In the genomic region with DNA sequence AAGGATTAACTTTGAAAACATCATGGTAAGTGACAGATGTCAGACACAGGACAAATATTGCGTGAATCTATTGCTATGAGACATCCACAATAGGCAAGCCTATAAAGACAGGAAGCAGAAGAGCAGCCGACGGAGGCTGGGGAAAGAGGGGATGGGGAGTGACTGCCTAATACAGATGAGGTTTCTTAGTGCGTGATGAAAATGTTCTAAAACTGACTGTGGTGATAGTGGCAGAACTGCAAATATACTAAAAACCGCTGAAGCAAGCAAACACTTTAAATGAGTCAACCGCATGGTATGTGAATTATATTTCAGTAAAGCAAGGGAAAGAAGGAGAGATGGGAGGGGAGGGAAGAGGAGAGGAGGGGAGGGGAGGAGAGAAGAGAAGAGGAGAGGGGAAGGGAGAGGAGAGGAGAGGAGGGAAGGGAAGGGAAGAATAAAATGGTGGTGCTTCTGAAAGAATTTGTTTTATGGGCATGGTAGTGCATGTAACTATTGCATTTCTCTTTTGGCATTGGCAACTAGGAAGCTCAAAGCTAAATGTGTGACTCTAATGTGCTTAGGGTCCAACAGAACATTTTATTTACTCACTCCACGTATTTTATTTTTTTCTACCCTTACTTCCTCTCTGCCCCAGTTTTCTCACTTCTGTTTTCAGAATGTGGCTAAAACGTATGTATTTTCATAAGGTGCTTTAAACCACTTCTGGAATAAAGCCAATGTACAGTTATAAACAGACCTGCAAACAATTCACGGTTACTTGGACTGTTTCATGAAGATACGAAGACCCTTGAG, we compare ENCODE assay signal across 1 cellular context.
TF ChIP-seq lines count a peak whose summit lies in the region.

No MANE protein-coding gene starts in this region.

TF ChIP-seq in liver, 16 proteins besides CTCF, POLR2A, EP300 and RAD21 (continued from another document):
- TF ChIP-seq, protein P1, sequence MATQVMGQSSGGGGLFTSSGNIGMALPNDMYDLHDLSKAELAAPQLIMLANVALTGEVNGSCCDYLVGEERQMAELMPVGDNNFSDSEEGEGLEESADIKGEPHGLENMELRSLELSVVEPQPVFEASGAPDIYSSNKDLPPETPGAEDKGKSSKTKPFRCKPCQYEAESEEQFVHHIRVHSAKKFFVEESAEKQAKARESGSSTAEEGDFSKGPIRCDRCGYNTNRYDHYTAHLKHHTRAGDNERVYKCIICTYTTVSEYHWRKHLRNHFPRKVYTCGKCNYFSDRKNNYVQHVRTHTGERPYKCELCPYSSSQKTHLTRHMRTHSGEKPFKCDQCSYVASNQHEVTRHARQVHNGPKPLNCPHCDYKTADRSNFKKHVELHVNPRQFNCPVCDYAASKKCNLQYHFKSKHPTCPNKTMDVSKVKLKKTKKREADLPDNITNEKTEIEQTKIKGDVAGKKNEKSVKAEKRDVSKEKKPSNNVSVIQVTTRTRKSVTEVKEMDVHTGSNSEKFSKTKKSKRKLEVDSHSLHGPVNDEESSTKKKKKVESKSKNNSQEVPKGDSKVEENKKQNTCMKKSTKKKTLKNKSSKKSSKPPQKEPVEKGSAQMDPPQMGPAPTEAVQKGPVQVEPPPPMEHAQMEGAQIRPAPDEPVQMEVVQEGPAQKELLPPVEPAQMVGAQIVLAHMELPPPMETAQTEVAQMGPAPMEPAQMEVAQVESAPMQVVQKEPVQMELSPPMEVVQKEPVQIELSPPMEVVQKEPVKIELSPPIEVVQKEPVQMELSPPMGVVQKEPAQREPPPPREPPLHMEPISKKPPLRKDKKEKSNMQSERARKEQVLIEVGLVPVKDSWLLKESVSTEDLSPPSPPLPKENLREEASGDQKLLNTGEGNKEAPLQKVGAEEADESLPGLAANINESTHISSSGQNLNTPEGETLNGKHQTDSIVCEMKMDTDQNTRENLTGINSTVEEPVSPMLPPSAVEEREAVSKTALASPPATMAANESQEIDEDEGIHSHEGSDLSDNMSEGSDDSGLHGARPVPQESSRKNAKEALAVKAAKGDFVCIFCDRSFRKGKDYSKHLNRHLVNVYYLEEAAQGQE (IDR thresholded peaks at IDR 0.05): no peak
- no peak for TF ChIP-seq TAF1 (conservative IDR thresholded peaks at IDR 0.05)
- no peak for TF ChIP-seq JUND (IDR thresholded peaks at IDR 0.05)
